ENCODE assay signal across 8 cellular contexts in the genomic region with DNA sequence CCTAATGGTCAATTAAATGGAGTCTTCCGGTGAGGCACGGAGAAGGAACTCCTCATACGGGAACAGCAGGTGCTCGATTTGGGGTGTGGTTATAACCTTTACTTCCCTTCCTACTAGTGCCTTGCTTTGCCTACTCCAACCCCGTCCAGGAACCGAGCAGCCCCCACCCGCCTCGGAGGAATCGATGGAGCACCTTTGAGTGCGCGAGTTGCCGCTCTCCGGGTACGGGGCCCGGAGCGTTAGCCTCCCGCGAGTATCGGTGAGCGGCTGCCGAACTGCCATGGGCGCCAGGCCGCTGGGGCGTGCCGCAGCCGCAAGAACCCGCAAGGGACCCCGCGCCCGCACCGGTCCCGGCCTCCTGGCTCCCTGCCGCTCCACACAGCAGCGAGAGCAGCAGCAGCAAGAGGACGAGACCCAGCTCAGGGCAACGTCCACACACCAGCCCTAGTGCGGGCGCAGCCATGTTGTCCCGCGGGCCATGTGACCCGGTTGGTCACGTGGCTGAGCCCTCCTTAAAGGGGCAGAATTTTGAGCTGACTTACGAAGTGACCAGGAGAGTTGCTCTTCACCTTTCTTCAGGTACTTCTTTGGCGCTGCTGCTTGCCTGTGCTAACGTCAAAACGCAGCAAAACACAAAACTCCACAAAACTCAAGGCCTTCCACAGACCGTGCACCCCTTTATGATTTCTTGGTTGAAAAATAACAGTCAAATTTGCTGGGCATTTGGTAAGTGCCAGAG. TPM values are rescaled to one million over a fixed set of nuclear protein-coding genes. Genes with fewer than 3 reads are reported as not detected.
DNase-seq lines count a peak whose midpoint lies in the region; ATAC-seq and TF ChIP-seq lines count a peak whose summit lies in the region.

A gene (minus strand): TSS at position 487 of the 739 bp plus-strand sequence. CDS start 24 bp downstream, at position 463.

- TF ChIP-seq CTCF in chondrocyte (IDR thresholded peaks at IDR 0.05): no peak

- CTCF ChIA-PET in activated CD4-positive, alpha-beta T cell treated with anti-CD3 and anti-CD28 coated beads for 36 hours (lab: Charles Lee): interaction anchor here (0.6 to 2.4 kb wide), 7 partner anchors 12 to 585 kb away, joined by 3 to 10 read pairs (median 3); a partner anchor contains a TSS

- H3K27me3 Mint-ChIP-seq in activated CD4-positive, alpha-beta T cell treated with anti-CD3 and anti-CD28 coated beads for 36 hours: no peaks in the 10 kb centered on the region
- H3K27me3 Mint-ChIP-seq in chondrocyte (ENCODE audit: low read depth): peaks cover 7% of the 10 kb centered on the region

- no peaks in the 10 kb centered on the region for H3K9me3 Mint-ChIP-seq in activated CD4-positive, alpha-beta T cell treated with anti-CD3 and anti-CD28 coated beads for 36 hours (ENCODE audit: low read depth)
- no peaks in the 10 kb centered on the region for H3K9me3 Mint-ChIP-seq in chondrocyte (ENCODE audit: low read depth)

- in situ Hi-C loops in ACHN (cut with HindIII; ENCODE audit: low pct_ligation_motif_present, low pct_unique_long_range_greater_than_20kb, low sequenced_read_pairs): no loop called here

- DNase-seq in ACHN: peak; percentile 73
- peak; percentile 80 for DNase-seq in NCI-H2227 (lab: John Stamatoyannopoulos, UW; ENCODE audit: unreplicated experiment)
- peak; percentile 88 for DNase-seq in activated CD4-positive, alpha-beta T cell treated with anti-CD3 and anti-CD28 coated beads for 36 hours
- peak; percentile 93 for DNase-seq in chondrocyte (ENCODE audit: low spot score)
- DNase-seq in kidney glomerular epithelial cell (lab: John Stamatoyannopoulos, UW): peak; percentile 75
- peak; percentile 83 for DNase-seq in stimulated activated CD4-positive, alpha-beta T cell treated with anti-CD3 and anti-CD28 coated beads, Interleukin-15, amount 100 ng/mL, for 24 hours

- H3K36me3 Mint-ChIP-seq in activated CD4-positive, alpha-beta T cell treated with anti-CD3 and anti-CD28 coated beads for 36 hours (ENCODE audit: low read depth): no peaks in the 10 kb centered on the region
- H3K36me3 Mint-ChIP-seq in chondrocyte (ENCODE audit: low read depth): no peaks in the 10 kb centered on the region

- peaks cover 18% of the 10 kb centered on the region for H3K4me1 Mint-ChIP-seq in activated CD4-positive, alpha-beta T cell treated with anti-CD3 and anti-CD28 coated beads for 36 hours
- H3K4me1 Mint-ChIP-seq in chondrocyte (ENCODE audit: low read depth): peaks cover 20% of the 10 kb centered on the region

- H3K27ac Mint-ChIP-seq in activated CD4-positive, alpha-beta T cell treated with anti-CD3 and anti-CD28 coated beads for 36 hours: peak within 1 kb of the TSS; percentile 93
- H3K27ac Mint-ChIP-seq in chondrocyte (ENCODE audit: unreplicated experiment): peak within 1 kb of the TSS; percentile 89

- ATAC-seq in GM18520 (IDR thresholded peaks at IDR 0.05; ENCODE audit: unreplicated experiment) (peak; percentile 100), HG03060 (IDR thresholded peaks at IDR 0.05; ENCODE audit: low read depth, unreplicated experiment) (peak; percentile 98)
- peak; percentile 98 for ATAC-seq in activated CD4-positive, alpha-beta T cell treated with anti-CD3 and anti-CD28 coated beads for 36 hours

- peak within 1 kb of the TSS; percentile 87 for H3K4me3 Mint-ChIP-seq in activated CD4-positive, alpha-beta T cell treated with anti-CD3 and anti-CD28 coated beads for 36 hours
- peak within 1 kb of the TSS; percentile 93 for H3K4me3 Mint-ChIP-seq in chondrocyte (ENCODE audit: unreplicated experiment)

- POLR2A ChIA-PET in activated CD4-positive, alpha-beta T cell treated with anti-CD3 and anti-CD28 coated beads for 36 hours (lab: Charles Lee): interaction anchor here (0.6 to 1.1 kb wide), 5 partner anchors 22 to 116 kb away, joined by 3 to 15 read pairs (median 4); a partner anchor contains a TSS

- intact Hi-C loops in activated CD4-positive, alpha-beta T cell treated with anti-CD3 and anti-CD28 coated beads for 36 hours (cut with DNase I, micrococcal nuclease): loop anchor here (1.0 to 5.0 kb wide), 6 partner anchors 26 to 720 kb away; a partner anchor contains a TSS

RNA-seq across cellular contexts. Expression of the gene that starts here (rescaled TPM):
- 1 to 10 TPM; 3.5 to 4.9 TPM for total RNA-seq in activated CD4-positive, alpha-beta T cell treated with anti-CD3 and anti-CD28 coated beads for 36 hours
- total RNA-seq in chondrocyte: 33.0 to 48.5 TPM (median 33.6 TPM) in 3 replicates

Comparison
In these comparisons a context has a peak if more than half of its experiments do, and no peak if none do; other contexts are left out.
1. Peak in every context shown above with its lines: DNase-seq and ATAC-seq.